Comparison of ENCODE assay signal across 9 cellular contexts in the genomic region with DNA sequence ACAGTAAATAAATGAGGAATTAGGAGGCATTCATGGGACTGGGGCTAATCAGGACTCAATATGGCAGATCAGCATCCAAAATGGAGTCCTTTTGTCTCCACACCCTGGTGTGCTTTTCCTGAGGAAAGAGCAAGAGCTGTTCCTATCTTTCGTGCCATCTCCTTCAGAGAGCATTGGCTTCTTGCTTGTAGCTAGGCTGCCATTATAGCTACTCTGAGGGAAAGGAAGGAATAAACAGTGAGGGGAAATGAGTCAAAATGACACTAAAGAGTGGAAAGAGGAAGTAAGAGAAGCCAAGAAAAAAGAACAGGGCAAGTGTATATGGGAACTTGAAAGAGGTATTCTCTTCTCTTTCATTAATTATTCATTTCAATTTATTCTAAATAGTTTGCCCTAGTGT. TPM values are rescaled to one million over a fixed set of nuclear protein-coding genes. Genes with fewer than 3 reads are reported as not detected.
DNase-seq lines count a peak whose midpoint lies in the region; ATAC-seq lines count a peak whose summit lies in the region.
"Had no signal": no experiment of that assay in that cellular context is flagged by ENCODE, and none has a peak within 500 bp of the region (broad histone marks: within the 10 kb centered on the region; RNA-seq: fewer than 3 reads in every experiment).

No MANE protein-coding gene starts in this region.

- no peak overlapping the region for H2BK5ac ChIP-seq in neuronal stem cell (ENCODE audit: low read length)

- H2BK120ac ChIP-seq in neuronal stem cell (ENCODE audit: low read depth, low read length), result no peak overlapping the region

- H3K27me3 ChIP-seq in neuronal stem cell (ENCODE audit: control insufficient read depth in 3 of 3, insufficient read depth in 3 of 3, low read depth in 1 of 3, low read length in 3 of 3) (no peaks in the 10 kb centered on the region), SJCRH30 (no peaks in the 10 kb centered on the region)

- no peak overlapping the region for H2BK12ac ChIP-seq in neuronal stem cell (ENCODE audit: low read length)

- no peak overlapping the region for H3K27ac ChIP-seq in neuronal stem cell (replicated peaks; ENCODE audit: low read length)
- no peak overlapping the region for H3K27ac ChIP-seq in SJCRH30

- no peaks in the 10 kb centered on the region for H3K36me3 ChIP-seq in neuronal stem cell (replicated peaks in 1 of 2; ENCODE audit: control insufficient read depth in 2 of 2, insufficient read depth in 2 of 2, low read length in 2 of 2)
- no peaks in the 10 kb centered on the region for H3K36me3 ChIP-seq in SJCRH30

- intact Hi-C loops in activated T-helper 1 cell treated with anti-CD3 and anti-CD28 coated beads, Interleukin-12 subunit alpha, Interleukin-12 subunit beta, Interleukin-2, Interleukin-4 antibody, amounts not matched to agents 30 ng/mL and 10 ng/mL and 1 ng/mL, durations not matched to agents 14 hours and 24 hours and 36 hours (cut with micrococcal nuclease), result no loop called here

- no peak overlapping the region for H4K8ac ChIP-seq in neuronal stem cell (ENCODE audit: low read depth, low read length)

- H3K4me1 ChIP-seq in neuronal stem cell (ENCODE audit: control insufficient read depth in 2 of 2, insufficient read depth in 1 of 2, low read depth in 1 of 2, low read length in 2 of 2) (no peaks in the 10 kb centered on the region), SJCRH30 (no peaks in the 10 kb centered on the region)

- H3K4me3 ChIP-seq in neuronal stem cell (ENCODE audit: low read length in 2 of 2) (no peak overlapping the region), SJCRH30 (no peak overlapping the region)

- no peak overlapping the region for H3K23ac ChIP-seq in neuronal stem cell (ENCODE audit: low read depth, low read length, poor library complexity)

- no peak overlapping the region for H3K4ac ChIP-seq in neuronal stem cell (ENCODE audit: low read length)

- no peak overlapping the region for H4K91ac ChIP-seq in neuronal stem cell (ENCODE audit: low read depth, low read length, poor library complexity)

- peaks cover 12% of the 10 kb centered on the region for H3K9me3 Mint-ChIP-seq in activated T-helper 1 cell treated with anti-CD3 and anti-CD28 coated beads, Interleukin-12 subunit alpha, Interleukin-12 subunit beta, Interleukin-2, Interleukin-4 antibody, amounts not matched to agents 30 ng/mL and 10 ng/mL and 1 ng/mL, durations not matched to agents 14 hours and 24 hours and 36 hours

- no peaks in the 10 kb centered on the region for H3K79me1 ChIP-seq in neuronal stem cell (ENCODE audit: low read depth, low read length)

- peak overlapping the region; percentile 11 for H3K4me3 Mint-ChIP-seq in activated T-helper 1 cell treated with anti-CD3 and anti-CD28 coated beads, Interleukin-12 subunit alpha, Interleukin-12 subunit beta, Interleukin-2, Interleukin-4 antibody, amounts not matched to agents 30 ng/mL and 10 ng/mL and 1 ng/mL, durations not matched to agents 14 hours and 24 hours and 36 hours

- H2AFZ ChIP-seq in neuronal stem cell (ENCODE audit: low read length), result no peak overlapping the region

- peak overlapping the region; percentile 60 for H3K27ac Mint-ChIP-seq in activated T-helper 1 cell treated with anti-CD3 and anti-CD28 coated beads, Interleukin-12 subunit alpha, Interleukin-12 subunit beta, Interleukin-2, Interleukin-4 antibody, amounts not matched to agents 30 ng/mL and 10 ng/mL and 1 ng/mL, durations not matched to agents 14 hours and 24 hours and 36 hours

- no peak overlapping the region for H3K9ac ChIP-seq in neuronal stem cell (ENCODE audit: low read depth, low read length, poor library complexity)

- ATAC-seq in GM19468 (IDR thresholded peaks at IDR 0.05; ENCODE audit: extremely low read depth, unreplicated experiment) (peak; percentile 86), HG03280 (IDR thresholded peaks at IDR 0.05; ENCODE audit: unreplicated experiment) (peak; percentile 62)

- no peak overlapping the region for H3K4me2 ChIP-seq in neuronal stem cell (ENCODE audit: insufficient read depth, low read length, poor library complexity, severe bottlenecking)

- peaks cover 4% of the 10 kb centered on the region for H3K36me3 Mint-ChIP-seq in activated T-helper 1 cell treated with anti-CD3 and anti-CD28 coated beads, Interleukin-12 subunit alpha, Interleukin-12 subunit beta, Interleukin-2, Interleukin-4 antibody, amounts not matched to agents 30 ng/mL and 10 ng/mL and 1 ng/mL, durations not matched to agents 14 hours and 24 hours and 36 hours (ENCODE audit: low read depth)

- no peak overlapping the region for H3K18ac ChIP-seq in neuronal stem cell (ENCODE audit: low read length)

- no peak overlapping the region for H2BK15ac ChIP-seq in neuronal stem cell (ENCODE audit: low read length)

- H3K4me1 Mint-ChIP-seq in activated T-helper 1 cell treated with anti-CD3 and anti-CD28 coated beads, Interleukin-12 subunit alpha, Interleukin-12 subunit beta, Interleukin-2, Interleukin-4 antibody, amounts not matched to agents 30 ng/mL and 10 ng/mL and 1 ng/mL, durations not matched to agents 14 hours and 24 hours and 36 hours (ENCODE audit: low read depth), result peaks cover 20% of the 10 kb centered on the region

- H3K14ac ChIP-seq in neuronal stem cell (ENCODE audit: low read length), result no peak overlapping the region

- no CpG with 5 or more reads among the region's 1 CpG for whole genome bisulfite sequencing in neuronal stem cell (ENCODE audit: extremely low coverage in 2 of 2, insufficient read length in 2 of 2, insufficient replicate concordance in 1 of 2), 2 donors

- DNase-seq in GDM1 (lab: John Stamatoyannopoulos, UW) (peak; percentile 78), DMS153 (lab: John Stamatoyannopoulos, UW) (no peak), neuronal stem cell (ENCODE audit: low spot score) (no peak), NCI-H774 (lab: John Stamatoyannopoulos, UW) (no peak), SJCRH30 (no peak)
- no peak for DNase-seq in activated T-helper 1 cell treated with anti-CD3 and anti-CD28 coated beads, Interleukin-12 subunit alpha, Interleukin-12 subunit beta, Interleukin-2, Interleukin-4 antibody, amounts not matched to agents 30 ng/mL and 10 ng/mL and 1 ng/mL, durations not matched to agents 14 hours and 24 hours and 36 hours (ENCODE audit: low spot score)
- DNase-seq: NCI-H69 had no signal

- H3K9me3 ChIP-seq in neuronal stem cell (replicated peaks in 1 of 2; ENCODE audit: control insufficient read depth in 2 of 2, insufficient read depth in 1 of 2, low read depth in 1 of 2, low read length in 2 of 2), result no peaks in the 10 kb centered on the region
- no peaks in the 10 kb centered on the region for H3K9me3 ChIP-seq in SJCRH30 (replicated peaks)

- H3K27me3 Mint-ChIP-seq in activated T-helper 1 cell treated with anti-CD3 and anti-CD28 coated beads, Interleukin-12 subunit alpha, Interleukin-12 subunit beta, Interleukin-2, Interleukin-4 antibody, amounts not matched to agents 30 ng/mL and 10 ng/mL and 1 ng/mL, durations not matched to agents 14 hours and 24 hours and 36 hours (ENCODE audit: insufficient read depth), result peaks cover 8% of the 10 kb centered on the region

- H2AK5ac ChIP-seq in neuronal stem cell (ENCODE audit: low read depth, low read length), result no peak overlapping the region

RNA-seq across cellular contexts. Expression of gene NMI, which starts 8.4 kb away (rescaled TPM):
- total RNA-seq in activated T-helper 1 cell treated with anti-CD3 and anti-CD28 coated beads, Interleukin-12 subunit alpha, Interleukin-12 subunit beta, Interleukin-2, Interleukin-4 antibody, amounts not matched to agents 30 ng/mL and 10 ng/mL and 1 ng/mL, durations not matched to agents 14 hours and 24 hours and 36 hours, result 36.8 and 40.1 TPM in 2 replicates
- 1.4 TPM for polyA plus RNA-seq in neuronal stem cell (2013, experiment 1 of 2)
- polyA plus RNA-seq in neuronal stem cell (2013, experiment 2 of 2), result 1.1 TPM
- 0.06 TPM in 1 of 2 replicates, not detected in the other for total RNA-seq in SJCRH30 (2014; rRNA removed; shearing (Covaris generic))

RNA-seq across cellular contexts. Expression of gene RBM43, which starts 36.2 kb away (rescaled TPM):
- 1.9 and 2.9 TPM in 2 replicates for total RNA-seq in activated T-helper 1 cell treated with anti-CD3 and anti-CD28 coated beads, Interleukin-12 subunit alpha, Interleukin-12 subunit beta, Interleukin-2, Interleukin-4 antibody, amounts not matched to agents 30 ng/mL and 10 ng/mL and 1 ng/mL, durations not matched to agents 14 hours and 24 hours and 36 hours
- 3.2 TPM for polyA plus RNA-seq in neuronal stem cell (2013, experiment 1 of 2)
- polyA plus RNA-seq in neuronal stem cell (2013, experiment 2 of 2), result 3.2 TPM
- total RNA-seq in SJCRH30 (2014; rRNA removed; shearing (Covaris generic)), result 1.2 and 1.3 TPM in 2 replicates

RNA-seq across cellular contexts. Expression of gene TNFAIP6, which starts 59.5 kb away (rescaled TPM):
- total RNA-seq in activated T-helper 1 cell treated with anti-CD3 and anti-CD28 coated beads, Interleukin-12 subunit alpha, Interleukin-12 subunit beta, Interleukin-2, Interleukin-4 antibody, amounts not matched to agents 30 ng/mL and 10 ng/mL and 1 ng/mL, durations not matched to agents 14 hours and 24 hours and 36 hours, result not detected in 2 replicates
- 0.06 TPM for polyA plus RNA-seq in neuronal stem cell (2013, experiment 1 of 2)
- polyA plus RNA-seq in neuronal stem cell (2013, experiment 2 of 2), result not detected
- 0.08 and 0.18 TPM in 2 replicates for total RNA-seq in SJCRH30 (2014; rRNA removed; shearing (Covaris generic))

Comparison
In these comparisons a context has a peak if more than half of its experiments do, and no peak if none do; other contexts are left out.
1. RNA of gene NMI, which starts 8.4 kb away (total RNA-seq): 36.8 to 40.1 TPM in activated T-helper 1 cell treated with anti-CD3 and anti-CD28 coated beads, Interleukin-12 subunit alpha, Interleukin-12 subunit beta, Interleukin-2, Interleukin-4 antibody, amounts not matched to agents 30 ng/mL and 10 ng/mL and 1 ng/mL, durations not matched to agents 14 hours and 24 hours and 36 hours; 0.06 TPM in SJCRH30; every median in the first group is over 10 times any median in the second.